ENCODE assay signal across 10 cellular contexts in genomic region chr2:119703526-119703925, GRCh38.
"Had no signal": no experiment of that assay in that cellular context is flagged by ENCODE, and none has a peak within 500 bp of the region (broad histone marks: within the 10 kb centered on the region; RNA-seq: fewer than 3 reads in every experiment).

No MANE protein-coding gene starts in this region.

- H3K36me3 Mint-ChIP-seq: stimulated activated memory B cell treated with anti-CD40 and anti-IgM and Interleukin-4, amounts not matched to agents 10 μg/mL and 1 μg/mL and 100 μg/mL, for 72 hours had no signal

- H3K36me3 ChIP-seq: left lung, pancreas, tibial artery had no signal

- H3K27me3 Mint-ChIP-seq: activated naive CD4-positive, alpha-beta T cell treated with anti-CD3 and anti-CD28 coated beads, Interleukin-2, amount 50 U/mL, for 24 hours had no signal

- H3K27ac ChIP-seq: left lung, pancreas, tibial artery had no signal

- H3K4me3 Mint-ChIP-seq: activated CD8-positive, alpha-beta T cell treated with anti-CD3 and anti-CD28 coated beads, Interleukin-2, amount 10 ng/mL, durations not matched to agents 7 days and 5 days; activated naive CD4-positive, alpha-beta T cell treated with anti-CD3 and anti-CD28 coated beads, Interleukin-2, amount 50 U/mL, for 24 hours; naive thymus-derived CD4-positive, alpha-beta T cell; stimulated activated memory B cell treated with anti-CD40 and anti-IgM and Interleukin-4, amounts not matched to agents 10 μg/mL and 1 μg/mL and 100 μg/mL, for 72 hours had no signal

- H3K27me3 ChIP-seq: left lung, pancreas, tibial artery had no signal

- H3K27ac Mint-ChIP-seq: activated CD8-positive, alpha-beta T cell treated with anti-CD3 and anti-CD28 coated beads, Interleukin-2, amount 10 ng/mL, durations not matched to agents 7 days and 5 days; activated naive CD4-positive, alpha-beta T cell treated with anti-CD3 and anti-CD28 coated beads, Interleukin-2, amount 50 U/mL, for 24 hours; stimulated activated memory B cell treated with anti-CD40 and anti-IgM and Interleukin-4, amounts not matched to agents 10 μg/mL and 1 μg/mL and 100 μg/mL, for 72 hours had no signal

- H3K9me3 ChIP-seq: mucosa of descending colon, pancreas, tibial artery had no signal

- H3K9me3 Mint-ChIP-seq: activated naive CD4-positive, alpha-beta T cell treated with anti-CD3 and anti-CD28 coated beads, Interleukin-2, amount 50 U/mL, for 24 hours; activated T-cell treated with anti-CD3 and anti-CD28 coated beads, Interleukin-2, amount 50 U/mL, for 24 hours; stimulated activated memory B cell treated with anti-CD40 and anti-IgM and Interleukin-4, amounts not matched to agents 10 μg/mL and 1 μg/mL and 100 μg/mL, for 72 hours had no signal

- H3K4me1 ChIP-seq: pancreas had no signal

- H3K4me3 ChIP-seq: left lung, mucosa of descending colon, pancreas, smooth muscle cell, tibial artery had no signal

- H3K4me2 ChIP-seq: smooth muscle cell had no signal
